Comparison of ENCODE assay signal across 23 cellular contexts in the genomic region with DNA sequence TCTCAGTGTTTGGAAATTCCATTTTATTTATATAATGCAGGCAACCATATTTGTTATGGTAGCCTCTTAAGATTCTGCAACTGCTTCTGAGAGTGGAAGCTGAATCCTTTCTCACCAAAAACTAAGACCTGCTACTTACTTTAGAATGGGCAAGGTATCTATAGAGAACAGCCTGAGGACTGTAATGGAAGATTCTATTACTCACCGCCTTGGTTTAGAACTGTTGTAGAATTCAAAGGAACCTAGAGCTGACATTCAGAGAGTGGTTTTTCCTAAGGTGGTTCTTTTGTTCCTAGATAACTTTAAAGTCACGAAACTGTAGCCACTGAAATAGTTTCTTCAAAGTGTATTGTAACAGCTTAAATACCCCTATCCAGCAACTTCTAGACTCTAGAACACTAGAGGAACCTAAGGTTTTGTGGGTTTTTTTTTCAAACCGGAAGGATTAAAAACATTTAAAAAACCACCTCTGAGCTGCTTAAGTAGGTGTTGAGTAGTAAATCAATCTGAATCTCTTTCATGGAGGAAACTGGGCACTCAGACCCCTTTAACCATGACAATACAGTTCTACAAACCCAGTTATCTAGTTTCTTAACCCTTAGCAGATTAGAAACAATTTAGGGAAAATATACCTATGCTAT. TPM values are rescaled to one million over a fixed set of nuclear protein-coding genes. Genes with fewer than 3 reads are reported as not detected.
DNase-seq lines count a peak whose midpoint lies in the region; ATAC-seq and TF ChIP-seq lines count a peak whose summit lies in the region.
"Had no signal": no experiment of that assay in that cellular context is flagged by ENCODE, and none has a peak within 500 bp of the region (broad histone marks: within the 10 kb centered on the region; RNA-seq: fewer than 3 reads in every experiment).

No MANE protein-coding gene starts in this region.

- H3K9me3 Mint-ChIP-seq in activated CD4-positive, alpha-beta T cell treated with anti-CD3 and anti-CD28 coated beads, Interleukin-2, amount 10 ng/mL, durations not matched to agents 24 days and 14 days = no peaks in the 10 kb centered on the region
- no peaks in the 10 kb centered on the region for H3K9me3 Mint-ChIP-seq in activated naive CD8-positive, alpha-beta T cell (ENCODE audit: low read depth)
- no peaks in the 10 kb centered on the region for H3K9me3 Mint-ChIP-seq in nephron
- H3K9me3 Mint-ChIP-seq: stimulated activated memory B cell treated with anti-CD40 and anti-IgM and Interleukin-4, amounts not matched to agents 10 μg/mL and 1 μg/mL and 100 μg/mL, for 72 hours had no signal

- H3K4me2 ChIP-seq in KMS-11 = peak overlapping the region; percentile 36; the same call in 1 of the 2 replicates

- no peaks in the 10 kb centered on the region for H3K36me3 ChIP-seq in KMS-11 (ENCODE audit: insufficient read depth)

- H3K27ac ChIP-seq in KMS-11 = peak overlapping the region; percentile 45
- H3K27ac ChIP-seq: C4-2B, colonic mucosa, epithelial cell of prostate, transverse colon had no signal

- peaks cover 60% of the 10 kb centered on the region for H3K4me1 Mint-ChIP-seq in activated CD4-positive, alpha-beta T cell treated with anti-CD3 and anti-CD28 coated beads, Interleukin-2, amount 10 ng/mL, durations not matched to agents 24 days and 14 days
- H3K4me1 Mint-ChIP-seq in activated naive CD8-positive, alpha-beta T cell (ENCODE audit: low read depth) = peaks cover 77% of the 10 kb centered on the region
- peaks cover 18% of the 10 kb centered on the region for H3K4me1 Mint-ChIP-seq in nephron

- peak overlapping the region; percentile 76 for H3K27ac Mint-ChIP-seq in activated CD4-positive, alpha-beta T cell treated with anti-CD3 and anti-CD28 coated beads, Interleukin-2, amount 10 ng/mL, durations not matched to agents 24 days and 14 days
- H3K27ac Mint-ChIP-seq in activated naive CD8-positive, alpha-beta T cell = peak overlapping the region; percentile 83
- no peak overlapping the region for H3K27ac Mint-ChIP-seq in nephron

- TF ChIP-seq CTCF in KMS-11 (conservative IDR thresholded peaks at IDR 0.05; ENCODE audit: low read depth, low read length) (no peak), nephron (IDR thresholded peaks at IDR 0.05; ENCODE audit: unreplicated experiment in 3 of 3) (no peak)

- no peaks in the 10 kb centered on the region for H3K27me3 ChIP-seq in KMS-11 (ENCODE audit: insufficient read depth, low read depth)
- H3K27me3 ChIP-seq: colonic mucosa, transverse colon had no signal

- peaks cover 73% of the 10 kb centered on the region for H3K36me3 Mint-ChIP-seq in activated CD4-positive, alpha-beta T cell treated with anti-CD3 and anti-CD28 coated beads, Interleukin-2, amount 10 ng/mL, durations not matched to agents 24 days and 14 days (ENCODE audit: low read depth)
- H3K36me3 Mint-ChIP-seq in activated naive CD8-positive, alpha-beta T cell = peaks cover 16% of the 10 kb centered on the region
- H3K36me3 Mint-ChIP-seq in nephron (ENCODE audit: low read depth) = peaks cover 24% of the 10 kb centered on the region

- ATAC-seq in HG03354 (IDR thresholded peaks at IDR 0.05; ENCODE audit: poor library complexity, severe bottlenecking, unreplicated experiment) = no peak
- ATAC-seq: left cardiac atrium; Panc1; stimulated activated memory B cell treated with anti-CD40 and anti-IgM and Interleukin-4, amounts not matched to agents 10 μg/mL and 1 μg/mL and 100 μg/mL, for 72 hours had no signal

- H3K4me3 ChIP-seq in KMS-11 (IDR thresholded peaks at IDR 0.05; ENCODE audit: insufficient read depth, low read depth, low read length) = no peak overlapping the region
- H3K4me3 ChIP-seq: colonic mucosa, transverse colon had no signal

- peak; percentile 65 for DNase-seq in activated CD4-positive, alpha-beta T cell treated with anti-CD3 and anti-CD28 coated beads, Interleukin-2, amount 10 ng/mL, durations not matched to agents 24 days and 14 days
- DNase-seq in activated CD4-positive, alpha-beta T cell treated with anti-CD3 and anti-CD28 coated beads for 48 hours = no peak
- no peak for DNase-seq in NCI-H524 treated with DMSO at 0.1 percent for 48 hours (lab: John Stamatoyannopoulos, UW)
- no peak for DNase-seq in inferior parietal cortex (ENCODE audit: extremely low spot score)
- DNase-seq: activated CD4-positive, alpha-beta T cell treated with anti-CD3 and anti-CD28 coated beads for 1 hour; colonic mucosa; DMS53; foreskin melanocyte; left cardiac atrium; midbrain; NCI-H1417 treated with DMSO at 0.1 percent for 48 hours; NCI-H774; retina; T1000; transverse colon had no signal

- peak overlapping the region; percentile 60 for H3K4me3 Mint-ChIP-seq in activated CD4-positive, alpha-beta T cell treated with anti-CD3 and anti-CD28 coated beads, Interleukin-2, amount 10 ng/mL, durations not matched to agents 24 days and 14 days
- H3K4me3 Mint-ChIP-seq in activated naive CD8-positive, alpha-beta T cell = peak overlapping the region; percentile 79
- H3K4me3 Mint-ChIP-seq in nephron = peak overlapping the region in 2 of 3 experiments; percentile 40
- H3K4me3 Mint-ChIP-seq: stimulated activated memory B cell treated with anti-CD40 and anti-IgM and Interleukin-4, amounts not matched to agents 10 μg/mL and 1 μg/mL and 100 μg/mL, for 72 hours had no signal

- H3K4me1 ChIP-seq in KMS-11 (ENCODE audit: low read depth, poor library complexity, severe bottlenecking) = peaks cover 35% of the 10 kb centered on the region
- H3K4me1 ChIP-seq: colonic mucosa had no signal

- H2AFZ ChIP-seq in KMS-11 (ENCODE audit: low read depth) = no peak overlapping the region

- no peaks in the 10 kb centered on the region for H3K27me3 Mint-ChIP-seq in activated CD4-positive, alpha-beta T cell treated with anti-CD3 and anti-CD28 coated beads, Interleukin-2, amount 10 ng/mL, durations not matched to agents 24 days and 14 days
- no peaks in the 10 kb centered on the region for H3K27me3 Mint-ChIP-seq in activated naive CD8-positive, alpha-beta T cell
- no peaks in the 10 kb centered on the region for H3K27me3 Mint-ChIP-seq in nephron (ENCODE audit: low read depth)
- H3K27me3 Mint-ChIP-seq: stimulated activated memory B cell treated with anti-CD40 and anti-IgM and Interleukin-4, amounts not matched to agents 10 μg/mL and 1 μg/mL and 100 μg/mL, for 72 hours had no signal

- intact Hi-C loops in activated CD4-positive, alpha-beta T cell treated with anti-CD3 and anti-CD28 coated beads, Interleukin-2, amount 10 ng/mL, durations not matched to agents 24 days and 14 days (cut with micrococcal nuclease) = loop anchor here (1.0 to 5.0 kb wide), 4 partner anchors 343 to 1953 kb away; a partner anchor contains a TSS

- no peaks in the 10 kb centered on the region for H4K20me1 ChIP-seq in KMS-11 (ENCODE audit: insufficient read depth)

- no peak overlapping the region for H3K9ac ChIP-seq in KMS-11

- peaks cover 11% of the 10 kb centered on the region for H3K79me2 ChIP-seq in KMS-11 (ENCODE audit: insufficient read depth, low read depth)

RNA-seq across cellular contexts. Expression of a gene that starts 4.2 kb away (rescaled TPM):
- 75.6 and 77.8 TPM in 2 replicates for total RNA-seq in activated CD4-positive, alpha-beta T cell treated with anti-CD3 and anti-CD28 coated beads, Interleukin-2, amount 10 ng/mL, durations not matched to agents 24 days and 14 days

RNA-seq across cellular contexts. Expression of a gene that starts 5.4 kb away (rescaled TPM):
- total RNA-seq in activated CD4-positive, alpha-beta T cell treated with anti-CD3 and anti-CD28 coated beads, Interleukin-2, amount 10 ng/mL, durations not matched to agents 24 days and 14 days = 6.8 and 7.8 TPM in 2 replicates

Comparison
In these comparisons a context has a peak if more than half of its experiments do, and no peak if none do; other contexts are left out.
1. H3K27ac Mint-ChIP-seq: peak in activated CD4-positive, alpha-beta T cell treated with anti-CD3 and anti-CD28 coated beads, Interleukin-2, amount 10 ng/mL, durations not matched to agents 24 days and 14 days (single experiment) and activated naive CD8-positive, alpha-beta T cell (single experiment); none in nephron (0 of 3).
2. Peak in every context shown above with its lines, with median percentiles within 50 percentile points of each other: H3K4me3 Mint-ChIP-seq.